Comparison of ENCODE assay signal across 14 cellular contexts in the genomic region with DNA sequence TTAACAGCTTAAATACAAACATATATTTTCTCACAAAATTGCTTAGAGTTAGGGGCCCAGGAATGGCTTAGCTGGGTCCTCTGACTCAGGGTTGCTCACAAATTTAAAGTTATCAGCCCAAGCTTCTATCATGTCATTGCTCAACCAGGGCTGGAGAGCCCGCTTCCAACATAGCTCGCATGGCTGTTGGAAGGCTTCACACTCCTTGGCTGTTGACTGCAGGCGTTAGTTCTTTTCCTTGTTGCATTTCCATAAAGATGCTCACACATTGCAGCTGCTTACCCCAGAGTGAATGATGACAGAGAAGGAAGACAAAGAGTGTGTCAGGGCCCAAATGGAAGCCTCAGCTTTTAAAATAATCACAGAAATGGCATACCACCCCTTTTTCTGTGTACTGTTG.
DNase-seq lines count a peak whose midpoint lies in the region; ATAC-seq, FAIRE-seq and TF ChIP-seq lines count a peak whose summit lies in the region.
"Had no signal": no experiment of that assay in that cellular context is flagged by ENCODE, and none has a peak within 500 bp of the region (broad histone marks: within the 10 kb centered on the region; RNA-seq: fewer than 3 reads in every experiment).

No MANE protein-coding gene starts in this region.

- no peak overlapping the region for H3K14ac ChIP-seq in H1 (ENCODE audit: insufficient read length)

- H3K36me3 ChIP-seq in H1 (ENCODE audit: control insufficient read depth in 2 of 4, insufficient read depth in 4 of 4, low read length in 3 of 4), result no peaks in the 10 kb centered on the region
- no peaks in the 10 kb centered on the region for H3K36me3 ChIP-seq in neural progenitor cell
- H3K36me3 ChIP-seq in skeletal muscle tissue (ENCODE audit: control insufficient read depth in 3 of 3, insufficient read depth in 3 of 3, low read length in 3 of 3), result no peaks in the 10 kb centered on the region
- H3K36me3 ChIP-seq: BE2C had no signal

- H2BK15ac ChIP-seq in H1 (ENCODE audit: low read length), result no peak overlapping the region

- POLR2A ChIA-PET in H1 (lab: Charles Lee; ENCODE audit: partially characterized antibody), result no interaction called here

- no peak overlapping the region for H3K56ac ChIP-seq in H1 (replicated peaks; ENCODE audit: insufficient read length, low read depth, low read length)

- H3K27me3 ChIP-seq in H1 (replicated peaks in 1 of 4; ENCODE audit: control insufficient read depth in 3 of 4, extremely low read depth in 1 of 4, insufficient read depth in 3 of 4, low read length in 3 of 4), result no peaks in the 10 kb centered on the region
- H3K27me3 ChIP-seq in neural progenitor cell, result no peaks in the 10 kb centered on the region
- no peaks in the 10 kb centered on the region for H3K27me3 ChIP-seq in skeletal muscle tissue (ENCODE audit: control insufficient read depth in 3 of 3, insufficient read depth in 3 of 3, low read length in 3 of 3)
- H3K27me3 ChIP-seq: BE2C had no signal

- no peak overlapping the region for H2BK5ac ChIP-seq in H1 (ENCODE audit: low read depth, low read length)

- no peak overlapping the region for H3K23ac ChIP-seq in H1 (ENCODE audit: insufficient read length)

- H3K4ac ChIP-seq in H1 (replicated peaks; ENCODE audit: insufficient read length, low read depth, low read length), result no peak overlapping the region

- H3K27ac ChIP-seq in H1 (ENCODE audit: low read depth, low read length) (no peak overlapping the region), neural progenitor cell (no peak overlapping the region), skeletal muscle tissue (ENCODE audit: low read depth, low read length) (peak overlapping the region; percentile 41)
- H3K27ac ChIP-seq: A549, C4-2B had no signal

- H3K79me2 ChIP-seq in H1 (ENCODE audit: control insufficient read depth in 1 of 2, insufficient read depth in 2 of 2, low read length in 2 of 2) (no peaks in the 10 kb centered on the region), neural progenitor cell (ENCODE audit: low read depth) (no peaks in the 10 kb centered on the region)

- no peak for FAIRE-seq in H1 (lab: Jason Lieb, UNC)
- FAIRE-seq: A549, GM12891, H54 had no signal

- H3K4me1 ChIP-seq in H1 (replicated peaks in 1 of 4; ENCODE audit: control insufficient read depth in 3 of 4, insufficient read depth in 4 of 4, low read length in 3 of 4), result peaks cover 0 to 8% (median 5%) of the 10 kb centered on the region in 4 experiments; a peak in 3 of 7 replicates
- peaks cover 17% of the 10 kb centered on the region for H3K4me1 ChIP-seq in neural progenitor cell
- peaks cover 0 to 15% (median 9%) of the 10 kb centered on the region in 3 donors for H3K4me1 ChIP-seq in skeletal muscle tissue (ENCODE audit: control insufficient read depth in 3 of 3, insufficient read depth in 3 of 3, low read length in 3 of 3)
- H3K4me1 ChIP-seq: A549, BE2C had no signal

- H3K36me3 Mint-ChIP-seq in neural progenitor cell, result no peaks in the 10 kb centered on the region
- H3K36me3 Mint-ChIP-seq in activated T-cell treated with anti-CD3 and anti-CD28 coated beads, Interleukin-2, amount 50 U/mL, for 24 hours (ENCODE audit: low read depth), result no peaks in the 10 kb centered on the region
- H3K36me3 Mint-ChIP-seq: CD4-positive, alpha-beta memory T cell had no signal

- no peaks in the 10 kb centered on the region for H3K9me3 Mint-ChIP-seq in neural progenitor cell
- no peaks in the 10 kb centered on the region for H3K9me3 Mint-ChIP-seq in activated T-cell treated with anti-CD3 and anti-CD28 coated beads, Interleukin-2, amount 50 U/mL, for 24 hours

- CTCF ChIA-PET in H1 (lab: Charles Lee; ENCODE audit: partially characterized antibody), result interaction anchor here (0.9 to 1.5 kb wide), 2 partner anchors 35 to 118 kb away, joined by 5 read pairs; no protein-coding TSS in a partner anchor

- TF ChIP-seq EP300 in H1 (IDR thresholded peaks at IDR 0.05; ENCODE audit: borderline replicate concordance in 1 of 2, low read depth in 2 of 2, low read length in 2 of 2), result no peak

- H3K4me3 ChIP-seq in H1 (ENCODE audit: extremely low read depth in 1 of 4, insufficient read depth in 2 of 4, low read depth in 3 of 4, low read length in 4 of 4) (no peak overlapping the region), neural progenitor cell (no peak overlapping the region), skeletal muscle tissue (ENCODE audit: low read length in 3 of 3) (no peak overlapping the region)
- H3K4me3 ChIP-seq: A549 had no signal

- no peaks in the 10 kb centered on the region for H3K23me2 ChIP-seq in H1 (ENCODE audit: low read depth, low read length)

- H2BK12ac ChIP-seq in H1 (ENCODE audit: low read depth, low read length), result no peak overlapping the region

- H3K4me2 ChIP-seq in H1 (ENCODE audit: insufficient read depth in 1 of 2, low read depth in 2 of 2, low read length in 2 of 2) (no peak overlapping the region), neural progenitor cell (no peak overlapping the region)
- H3K4me2 ChIP-seq: A549 had no signal

- H2AFZ ChIP-seq in H1 (ENCODE audit: low read length), result no peak overlapping the region
- H2AFZ ChIP-seq in neural progenitor cell (replicated peaks), result peak overlapping the region; percentile 23

- H4K5ac ChIP-seq in H1 (ENCODE audit: insufficient read length, low read depth, low read length), result no peak overlapping the region

- H2BK120ac ChIP-seq in H1 (replicated peaks; ENCODE audit: low read depth, low read length), result no peak overlapping the region

- no peak for ATAC-seq in GM18517 (IDR thresholded peaks at IDR 0.05; ENCODE audit: unreplicated experiment)
- no peak for ATAC-seq in GM19455 (IDR thresholded peaks at IDR 0.05; ENCODE audit: unreplicated experiment)
- ATAC-seq: A549 had no signal

- H3K4me1 Mint-ChIP-seq in neural progenitor cell, result peaks cover 24% of the 10 kb centered on the region
- no peaks in the 10 kb centered on the region for H3K4me1 Mint-ChIP-seq in activated T-cell treated with anti-CD3 and anti-CD28 coated beads, Interleukin-2, amount 50 U/mL, for 24 hours (ENCODE audit: low read depth)
- H3K4me1 Mint-ChIP-seq: CD4-positive, alpha-beta memory T cell had no signal

- TF ChIP-seq RAD21 in H1 (IDR thresholded peaks at IDR 0.05 in 1 of 2, conservative IDR thresholded peaks at IDR 0.05 in 1 of 2; ENCODE audit: low read depth in 2 of 2, low read length in 2 of 2), result no peak

- no peak overlapping the region for H3K18ac ChIP-seq in H1 (ENCODE audit: extremely low read depth, low read length)

- H3K27me3 Mint-ChIP-seq in neural progenitor cell (ENCODE audit: insufficient read depth, low read depth), result no peaks in the 10 kb centered on the region
- H3K27me3 Mint-ChIP-seq in activated T-cell treated with anti-CD3 and anti-CD28 coated beads, Interleukin-2, amount 50 U/mL, for 24 hours, result no peaks in the 10 kb centered on the region
- H3K27me3 Mint-ChIP-seq: CD4-positive, alpha-beta memory T cell had no signal

- H3K79me1 ChIP-seq in H1 (ENCODE audit: low read depth, low read length), result no peaks in the 10 kb centered on the region

- TF ChIP-seq CTCF in H1 (IDR thresholded peaks at IDR 0.05; ENCODE audit: control extremely low read depth in 1 of 3, insufficient read depth in 1 of 3, low read depth in 1 of 3, low read length in 3 of 3) (no peak), neural progenitor cell (IDR thresholded peaks at IDR 0.05) (no peak)

- H4K8ac ChIP-seq in H1 (ENCODE audit: extremely low read depth, insufficient read depth, low read length), result no peak overlapping the region

- H3F3A ChIP-seq in neural progenitor cell (ENCODE audit: low read depth), result no peaks in the 10 kb centered on the region

- H4K20me1 ChIP-seq in H1 (replicated peaks in 1 of 2; ENCODE audit: control insufficient read depth in 1 of 2, insufficient read depth in 2 of 2, low read length in 2 of 2) (no peaks in the 10 kb centered on the region), neural progenitor cell (ENCODE audit: low read depth) (no peaks in the 10 kb centered on the region)

- H4K91ac ChIP-seq in H1 (replicated peaks; ENCODE audit: insufficient read length, low read length), result no peak overlapping the region

- H3K9ac ChIP-seq in H1 (replicated peaks in 1 of 4; ENCODE audit: extremely low read depth in 1 of 4, low read depth in 3 of 4, low read length in 3 of 4) (no peak overlapping the region), neural progenitor cell (no peak overlapping the region), skeletal muscle tissue (ENCODE audit: low read depth in 1 of 3, low read length in 3 of 3) (no peak overlapping the region)

- H3K9me3 ChIP-seq in H1 (ENCODE audit: insufficient read depth in 2 of 2, low read depth in 1 of 2, low read length in 1 of 2) (no peaks in the 10 kb centered on the region), neural progenitor cell (ENCODE audit: low read depth) (no peaks in the 10 kb centered on the region), skeletal muscle tissue (ENCODE audit: control insufficient read depth in 3 of 3, low read length in 3 of 3) (no peaks in the 10 kb centered on the region)
- H3K9me3 ChIP-seq: A549, BE2C had no signal

- H3K4me3 Mint-ChIP-seq in neural progenitor cell, result no peak overlapping the region
- H3K4me3 Mint-ChIP-seq in activated T-cell treated with anti-CD3 and anti-CD28 coated beads, Interleukin-2, amount 50 U/mL, for 24 hours, result no peak overlapping the region
- H3K4me3 Mint-ChIP-seq: CD4-positive, alpha-beta memory T cell had no signal

- no peak overlapping the region for H2BK20ac ChIP-seq in H1 (ENCODE audit: low read length)

- DNase-seq in NCI-H69 (lab: John Stamatoyannopoulos, UW) (peak; percentile 21), H1 (ENCODE audit: low read depth in 1 of 2, low spot score in 2 of 2) (no peak), neural progenitor cell (ENCODE audit: low spot score) (no peak)
- no peak for DNase-seq in activated T-cell treated with anti-CD3 and anti-CD28 coated beads, Interleukin-2, amount 50 U/mL, for 24 hours
- DNase-seq: BE2C; CD4-positive, alpha-beta memory T cell; DMS79 had no signal

- H2AK5ac ChIP-seq in H1 (ENCODE audit: low read depth, low read length), result no peak overlapping the region

- 88% methylated on average over 3 of the region's 3 CpGs; no CpG with 5 or more reads in 1 of the 2 experiments for WGBS in H1 (ENCODE audit: extremely low coverage in 1 of 2, insufficient coverage in 1 of 2, insufficient read length in 1 of 2, insufficient replicate concordance in 2 of 2, low coverage in 1 of 2, low lambda C conversion rate in 2 of 2, missing lambda C conversion rate in 1 of 2), 2 experiments

- no peak for TF ChIP-seq POLR2A in H1 (IDR thresholded peaks at IDR 0.05; ENCODE audit: control extremely low read depth in 1 of 2, low read depth in 2 of 2, low read length in 2 of 2)

- no peak overlapping the region for H3K27ac Mint-ChIP-seq in neural progenitor cell
- no peak overlapping the region for H3K27ac Mint-ChIP-seq in activated T-cell treated with anti-CD3 and anti-CD28 coated beads, Interleukin-2, amount 50 U/mL, for 24 hours
- H3K27ac Mint-ChIP-seq: CD4-positive, alpha-beta memory T cell had no signal

TF ChIP-seq in H1, 55 proteins besides CTCF, POLR2A, EP300 and RAD21:
- TF ChIP-seq TAF7 (optimal IDR thresholded peaks at IDR 0.05; ENCODE audit: borderline replicate concordance, low read depth, low read length) (no peak), CEBPB (IDR thresholded peaks at IDR 0.05; ENCODE audit: low read depth, low read length) (0 out of 2 replicates have a peak, but pooled peaks have one; percentile 7), MAFK (IDR thresholded peaks at IDR 0.05; ENCODE audit: low read depth, low read length) (no peak)
